Comparison of ENCODE assay signal across 8 cellular contexts in genomic region chr17:40316571-40317344, GRCh38. TPM values are rescaled to one million over a fixed set of nuclear protein-coding genes. Genes with fewer than 3 reads are reported as not detected.
DNase-seq lines count a peak whose midpoint lies in the region; TF ChIP-seq lines count a peak whose summit lies in the region.

No MANE protein-coding gene starts in this region.

- peak overlapping the region; percentile 95 for H3K27ac ChIP-seq in GM23248
- peak overlapping the region; percentile 77 to 98 (median 90) for H3K27ac ChIP-seq in Peyer's patch

- H3K9me2 ChIP-seq in GM23248 (ENCODE audit: insufficient read depth): no peaks in the 10 kb centered on the region

- TF ChIP-seq CTCF in Peyer's patch (IDR thresholded peaks at IDR 0.05): peak in 2 of 6 experiments; percentile 8 to 9

- peaks cover 37% of the 10 kb centered on the region for H3K79me2 ChIP-seq in GM23248 (ENCODE audit: insufficient read depth)

- DNase-seq in GM23248 (peak; percentile 93), Peyer's patch (peak; percentile 17 to 80 (median 72)), epidermal melanocyte (ENCODE audit: insufficient read length, low spot score) (peak; percentile 72), DMS153 (lab: John Stamatoyannopoulos, UW) (no peak), NCI-H2107 (lab: John Stamatoyannopoulos, UW) (no peak), SIG-M5 (lab: John Stamatoyannopoulos, UW) (no peak), NCI-H345 treated with DMSO at 0.1 percent for 48 hours (lab: John Stamatoyannopoulos, UW; ENCODE audit: unreplicated experiment) (no peak)

- H3K4me1 ChIP-seq in GM23248 (ENCODE audit: insufficient read depth): peaks cover 67% of the 10 kb centered on the region
- peaks cover 8 to 83% (median 23%) of the 10 kb centered on the region in 4 donors for H3K4me1 ChIP-seq in Peyer's patch
- peaks cover 72% of the 10 kb centered on the region for H3K4me1 ChIP-seq in mucosa of stomach (ENCODE audit: control insufficient read depth, insufficient read depth, low read length)

- in situ Hi-C loops in GM23248 (cut with MboI): no loop called here

- no peaks in the 10 kb centered on the region for H4K20me1 ChIP-seq in GM23248 (ENCODE audit: insufficient read depth)

- no peak overlapping the region for H2AFZ ChIP-seq in GM23248

- peak overlapping the region; percentile 73 for H3K4me2 ChIP-seq in GM23248 (ENCODE audit: unreplicated experiment)

- peak overlapping the region; percentile 83 for H3K4me3 ChIP-seq in GM23248
- H3K4me3 ChIP-seq in Peyer's patch: peak overlapping the region; percentile 4 to 95 (median 40)
- H3K4me3 ChIP-seq in mucosa of stomach (ENCODE audit: low read length): peak overlapping the region; percentile 28

- peaks cover 12% of the 10 kb centered on the region for H3F3A ChIP-seq in GM23248 (ENCODE audit: insufficient read depth)

- no peaks in the 10 kb centered on the region for H3K27me3 ChIP-seq in GM23248 (replicated peaks; ENCODE audit: insufficient read depth)
- H3K27me3 ChIP-seq in Peyer's patch: no peaks in the 10 kb centered on the region
- H3K27me3 ChIP-seq in mucosa of stomach (ENCODE audit: control insufficient read depth, insufficient read depth, low read length): no peaks in the 10 kb centered on the region

- WGBS in GM23248 (ENCODE audit: low coverage in 1 of 2, low lambda C conversion rate in 2 of 2, missing lambda C conversion rate in 2 of 2), 2 experiments: 3 to 6% methylated on average over 26 to 37 of the region's 38 CpGs

- peak; percentile 14 to 21 for TF ChIP-seq POLR2A in Peyer's patch (IDR thresholded peaks at IDR 0.05)

- H3K36me3 ChIP-seq in GM23248 (ENCODE audit: low read depth) (no peaks in the 10 kb centered on the region), Peyer's patch (no peaks in the 10 kb centered on the region), mucosa of stomach (ENCODE audit: control insufficient read depth, insufficient read depth, low read length) (no peaks in the 10 kb centered on the region)

- peak overlapping the region; percentile 96 for H3K9ac ChIP-seq in GM23248
- H3K9ac ChIP-seq in mucosa of stomach (ENCODE audit: low read length): peak overlapping the region; percentile 70

- no peaks in the 10 kb centered on the region for H3K9me3 ChIP-seq in GM23248 (ENCODE audit: low read depth)
- no peaks in the 10 kb centered on the region for H3K9me3 ChIP-seq in Peyer's patch
- no peaks in the 10 kb centered on the region for H3K9me3 ChIP-seq in mucosa of stomach (ENCODE audit: control insufficient read depth, low read length)

RNA-seq across cellular contexts. Expression of gene RARA, which starts 7.8 kb away (rescaled TPM):
- total RNA-seq in GM23248 (2014; rRNA removed; shearing (Covaris generic)): 32.2 and 38.9 TPM in 2 replicates
- polyA plus RNA-seq in GM23248 (2016; fragmentation: Nextera tagmentation; extraction: Ambion mirVana): 23.7 and 24.5 TPM in 2 replicates
- 10 to 100 TPM; 46.2 to 93.3 (median 72.1) TPM for total RNA-seq in Peyer's patch

RNA-seq across cellular contexts. Expression of gene CDC6, which starts 29.1 kb away (rescaled TPM):
- total RNA-seq in GM23248 (2014; rRNA removed; shearing (Covaris generic)): 12.4 and 13.4 TPM in 2 replicates
- polyA plus RNA-seq in GM23248 (2016; fragmentation: Nextera tagmentation; extraction: Ambion mirVana): 8.8 and 9.8 TPM in 2 replicates
- total RNA-seq in Peyer's patch: 10 to 100 TPM in 1 of 4 donors, 1 to 10 TPM in 3; 2.5 to 21.5 (median 3.4) TPM

RNA-seq across cellular contexts. Expression of gene GJD3, which starts 47.8 kb away (rescaled TPM):
- 1.2 TPM in 1 of 2 replicates, not detected in the other for total RNA-seq in GM23248 (2014; rRNA removed; shearing (Covaris generic))
- 1.3 and 2.0 TPM in 2 replicates for polyA plus RNA-seq in GM23248 (2016; fragmentation: Nextera tagmentation; extraction: Ambion mirVana)
- 1 to 10 TPM in 1 of 4 donors, not detected in 3; 1.6 TPM for total RNA-seq in Peyer's patch

Comparison
In these comparisons a context has a peak if more than half of its experiments do, and no peak if none do; other contexts are left out.
1. DNase-seq: peak in GM23248 (single experiment), Peyer's patch (3 of 3) and epidermal melanocyte (single experiment); none in DMS153 (single experiment), NCI-H2107 (single experiment), SIG-M5 (single experiment) and NCI-H345 treated with DMSO at 0.1 percent for 48 hours (single experiment).
2. H3K4me3 ChIP-seq: peak in every context shown above with its lines; median percentile 83 in GM23248; 40 in Peyer's patch; 28 in mucosa of stomach.